8 cellular contexts compared by ENCODE assay signal in the genomic region with DNA sequence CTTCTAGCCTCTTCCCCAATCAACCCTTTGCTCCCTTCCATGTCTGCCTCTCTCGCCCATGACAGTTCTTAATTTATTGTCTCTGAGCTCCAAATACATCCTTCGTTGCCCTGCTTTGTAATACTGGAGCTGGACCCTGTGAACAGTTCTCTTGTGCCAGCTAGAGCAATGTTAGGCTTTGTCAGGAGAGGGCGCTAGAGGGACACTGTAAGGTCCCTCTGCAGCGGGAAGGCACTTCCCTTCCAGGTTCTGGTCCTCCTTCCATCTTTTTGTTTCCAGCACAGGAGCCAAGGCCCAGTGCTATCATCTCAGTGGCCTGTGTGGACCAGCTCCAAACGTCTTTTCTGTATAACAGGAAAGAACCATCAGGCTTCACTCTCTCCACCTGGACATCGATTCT.
A peak's percentile ranks its signal among the peaks of the same experiment; 100 is the strongest.
DNase-seq lines count a peak whose midpoint lies in the region; ATAC-seq and TF ChIP-seq lines count a peak whose summit lies in the region.

No MANE protein-coding gene starts in this region.

- ATAC-seq in HG03442 (IDR thresholded peaks at IDR 0.05; ENCODE audit: unreplicated experiment): no peak
- no peak for ATAC-seq in GM21786 (IDR thresholded peaks at IDR 0.05; ENCODE audit: unreplicated experiment)

- TF ChIP-seq CTCF in GM13976 (IDR thresholded peaks at IDR 0.05; ENCODE audit: borderline replicate concordance, control extremely low read depth, extremely low read depth, insufficient read depth, missing control alignments): peak; percentile 40

- DNase-seq in CD1c-positive myeloid dendritic cell (ENCODE audit: extremely low spot score): peak; percentile 56
- no peak for DNase-seq in GM13976 (ENCODE audit: low spot score)
- peak; percentile 78 for DNase-seq in RPMI8226
- peak; percentile 37 for DNase-seq in glomerular visceral epithelial cell (ENCODE audit: extremely low spot score)
- DNase-seq in HPDE6-E6E7 (ENCODE audit: extremely low spot score): no peak
- no peak for DNase-seq in stimulated activated naive CD4-positive, alpha-beta T cell (lab: John Stamatoyannopoulos, UW)

- in situ Hi-C loops in GM13976 (cut with MboI; ENCODE audit: low sequenced_read_pairs, unreplicated experiment): no loop called here

Comparison
In these comparisons a context has a peak if more than half of its experiments do, and no peak if none do; other contexts are left out.
1. DNase-seq: peak in CD1c-positive myeloid dendritic cell (single experiment), RPMI8226 (single experiment) and glomerular visceral epithelial cell (single experiment); none in GM13976 (single experiment), HPDE6-E6E7 (single experiment) and stimulated activated naive CD4-positive, alpha-beta T cell (0 of 6).